In genomic region chr10:11698691-11699545, GRCh38 we compare ENCODE assay signal across 11 cellular contexts. TPM values are rescaled to one million over a fixed set of nuclear protein-coding genes. Genes with fewer than 3 reads are reported as not detected.
DNase-seq lines count a peak whose midpoint lies in the region; ATAC-seq, FAIRE-seq and TF ChIP-seq lines count a peak whose summit lies in the region.
"Had no signal": no experiment of that assay in that cellular context is flagged by ENCODE, and none has a peak within 500 bp of the region (broad histone marks: within the 10 kb centered on the region; RNA-seq: fewer than 3 reads in every experiment).

No MANE protein-coding gene starts in this region.

- ATAC-seq in GM21576 (IDR thresholded peaks at IDR 0.05; ENCODE audit: unreplicated experiment), result peak; percentile 79
- ATAC-seq in HG03442 (IDR thresholded peaks at IDR 0.05; ENCODE audit: unreplicated experiment), result peak; percentile 80
- peak; percentile 27 for ATAC-seq in left lung
- no peak for ATAC-seq in psoas muscle
- ATAC-seq in stimulated activated effector memory CD8-positive, alpha-beta T cell treated with anti-CD3 and anti-CD28 coated beads, Interleukin-12 subunit alpha, Interleukin-12 subunit beta, amount 100 ng/mL, for 72 hours, result no peak

- TF ChIP-seq CTCF in left lung (IDR thresholded peaks at IDR 0.05) (no peak), psoas muscle (IDR thresholded peaks at IDR 0.05) (no peak), ascending aorta (IDR thresholded peaks at IDR 0.05) (no peak)

- peak; percentile 93 for FAIRE-seq in GM18507 (lab: Jason Lieb, UNC)

- H3K27me3 ChIP-seq in left lung (no peaks in the 10 kb centered on the region), psoas muscle (ENCODE audit: insufficient read depth in 3 of 3, low read length in 2 of 3) (no peaks in the 10 kb centered on the region), ascending aorta (no peaks in the 10 kb centered on the region)

- WGBS in psoas muscle, 3 donors, result 76 to 79% (median 79%) methylated on average over 5 of the region's 5 CpGs

- H3K27ac Mint-ChIP-seq in stimulated activated effector memory CD8-positive, alpha-beta T cell treated with anti-CD3 and anti-CD28 coated beads, Interleukin-12 subunit alpha, Interleukin-12 subunit beta, amount 100 ng/mL, for 72 hours, result no peak overlapping the region

- H3K36me3 Mint-ChIP-seq in stimulated activated effector memory CD8-positive, alpha-beta T cell treated with anti-CD3 and anti-CD28 coated beads, Interleukin-12 subunit alpha, Interleukin-12 subunit beta, amount 100 ng/mL, for 72 hours, result no peaks in the 10 kb centered on the region

- intact Hi-C loops in left lung (cut with DNase I) (no loop called here), psoas muscle (cut with DNase I) (no loop called here), ascending aorta (cut with DNase I) (no loop called here)

- H3K4me3 ChIP-seq in left lung, result no peak overlapping the region
- no peak overlapping the region for H3K4me3 ChIP-seq in psoas muscle
- H3K4me3 ChIP-seq in ascending aorta, result no peak overlapping the region

- H3K36me3 ChIP-seq in left lung (no peaks in the 10 kb centered on the region), psoas muscle (ENCODE audit: insufficient read depth in 1 of 2, low read depth in 1 of 2) (no peaks in the 10 kb centered on the region), ascending aorta (no peaks in the 10 kb centered on the region)

- H3K4me1 Mint-ChIP-seq in stimulated activated effector memory CD8-positive, alpha-beta T cell treated with anti-CD3 and anti-CD28 coated beads, Interleukin-12 subunit alpha, Interleukin-12 subunit beta, amount 100 ng/mL, for 72 hours, result no peaks in the 10 kb centered on the region

- H3K27ac ChIP-seq in left lung (no peak overlapping the region), psoas muscle (no peak overlapping the region), ascending aorta (no peak overlapping the region)

- DNase-seq in GM18507 (ENCODE audit: extremely low spot score, insufficient read length, low read depth) (peak; percentile 47), left lung (no peak), psoas muscle (no peak), ACHN (no peak), ascending aorta (ENCODE audit: low spot score in 2 of 2) (no peak)
- no peak for DNase-seq in stimulated activated effector memory CD8-positive, alpha-beta T cell treated with anti-CD3 and anti-CD28 coated beads, Interleukin-12 subunit alpha, Interleukin-12 subunit beta, amount 100 ng/mL, for 72 hours (ENCODE audit: low spot score in 2 of 2)
- DNase-seq: DMS79 treated with DMSO at 0.1 percent for 48 hours had no signal

- no peak overlapping the region for H3K4me3 Mint-ChIP-seq in stimulated activated effector memory CD8-positive, alpha-beta T cell treated with anti-CD3 and anti-CD28 coated beads, Interleukin-12 subunit alpha, Interleukin-12 subunit beta, amount 100 ng/mL, for 72 hours
- H3K4me3 Mint-ChIP-seq: nephron had no signal

- no peaks in the 10 kb centered on the region for H3K9me3 Mint-ChIP-seq in stimulated activated effector memory CD8-positive, alpha-beta T cell treated with anti-CD3 and anti-CD28 coated beads, Interleukin-12 subunit alpha, Interleukin-12 subunit beta, amount 100 ng/mL, for 72 hours
- H3K9me3 Mint-ChIP-seq: nephron had no signal

- H3K9me3 ChIP-seq in left lung, result no peaks in the 10 kb centered on the region
- H3K9me3 ChIP-seq in psoas muscle, result no peaks in the 10 kb centered on the region
- H3K9me3 ChIP-seq in ascending aorta, result no peaks in the 10 kb centered on the region

- H3K4me1 ChIP-seq in left lung, result peaks cover 0 to 19% of the 10 kb centered on the region in 2 donors
- no peaks in the 10 kb centered on the region for H3K4me1 ChIP-seq in psoas muscle
- H3K4me1 ChIP-seq in ascending aorta, result no peaks in the 10 kb centered on the region

- in situ Hi-C loops in ACHN (cut with HindIII; ENCODE audit: low pct_ligation_motif_present, low pct_unique_long_range_greater_than_20kb, low sequenced_read_pairs), result no loop called here

RNA-seq across cellular contexts. Expression of gene ECHDC3, which starts 43.3 kb away (rescaled TPM):
- total RNA-seq in left lung (10 to 100 TPM; 24.9 to 32.6 TPM), psoas muscle (100 to 1,000 TPM in 2 of 4 donors, 10 to 100 TPM in 2; 39.9 to 146 (median 84.6) TPM), ascending aorta (12.2 TPM)
- 100 to 1,000 TPM in 1 of 3 donors, 10 to 100 TPM in 2; 55.8 to 119 (median 66.9) TPM for polyA plus RNA-seq in psoas muscle
- total RNA-seq: T-helper 2 cell treated with Interferon-gamma antibody and Interleukin-4, amounts not matched to agents 100 ng/mL and 5 ng/mL, for 36 hours had no signal

Comparison
In these comparisons a context has a peak if more than half of its experiments do, and no peak if none do; other contexts are left out.
1. ATAC-seq: peak in GM21576 (single experiment), HG03442 (single experiment) and left lung (single experiment); none in psoas muscle (0 of 4) and stimulated activated effector memory CD8-positive, alpha-beta T cell treated with anti-CD3 and anti-CD28 coated beads, Interleukin-12 subunit alpha, Interleukin-12 subunit beta, amount 100 ng/mL, for 72 hours (single experiment).